Comparison of ENCODE assay signal across 10 cellular contexts in the genomic region with DNA sequence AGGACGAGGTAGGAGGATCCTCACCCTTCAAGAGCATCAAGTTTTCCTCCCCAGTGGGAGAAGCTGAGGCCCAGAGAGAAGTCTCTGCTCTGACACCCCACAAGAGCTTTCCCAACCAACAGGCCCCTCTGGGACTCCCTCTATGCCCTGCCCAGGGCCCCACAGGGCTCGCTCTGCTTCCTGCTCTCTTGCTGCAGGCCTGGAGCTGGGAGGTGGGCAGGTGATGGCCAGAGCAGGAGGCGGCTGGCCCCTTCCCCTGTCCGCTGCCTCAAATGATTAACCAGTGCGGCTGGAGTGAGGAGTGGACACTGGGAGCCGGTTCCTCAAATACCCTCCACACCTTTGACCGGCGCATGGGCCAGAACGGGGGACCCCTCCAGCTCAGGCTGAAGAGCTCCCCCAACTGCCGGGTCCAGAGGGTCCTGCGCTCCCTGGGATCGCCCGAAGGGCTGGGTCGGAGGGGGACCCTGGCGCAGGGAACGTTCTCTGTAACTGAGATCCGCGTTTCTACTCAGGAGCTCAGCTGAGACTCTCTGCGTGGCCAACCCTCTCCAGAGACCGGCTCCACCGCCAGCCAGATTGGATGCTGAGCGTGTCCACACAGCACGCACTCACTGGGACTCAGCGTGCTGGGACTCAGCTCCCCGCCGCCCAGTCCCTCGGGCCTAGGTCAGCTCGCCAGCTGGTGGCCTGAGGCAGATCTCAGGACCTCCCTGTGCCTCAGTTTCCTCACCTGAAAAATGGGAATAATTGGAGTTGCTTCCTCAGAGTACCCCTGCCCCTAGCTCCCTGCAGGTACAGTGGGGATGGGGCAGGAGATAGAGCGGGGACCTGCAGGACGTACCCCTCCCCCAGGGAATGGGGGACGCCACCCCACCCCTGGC. TPM values are rescaled to one million over a fixed set of nuclear protein-coding genes. Genes with fewer than 3 reads are reported as not detected.
A peak's percentile ranks its signal among the peaks of the same experiment; 100 is the strongest.
DNase-seq lines count a peak whose midpoint lies in the region; ATAC-seq and TF ChIP-seq lines count a peak whose summit lies in the region.
"Had no signal": no experiment of that assay in that cellular context is flagged by ENCODE, and none has a peak within 500 bp of the region (broad histone marks: within the 10 kb centered on the region; RNA-seq: fewer than 3 reads in every experiment).

No MANE protein-coding gene starts in this region.

- peak overlapping the region in 2 of 3 experiments; percentile 23 to 27 for H3K4me3 ChIP-seq in mammary epithelial cell (replicated peaks in 1 of 3; ENCODE audit: insufficient read depth in 1 of 3, low read depth in 2 of 3, low read length in 3 of 3)
- H3K4me3 ChIP-seq: psoas muscle had no signal

- H4K20me1 ChIP-seq in mammary epithelial cell (ENCODE audit: insufficient read depth, low read length): no peaks in the 10 kb centered on the region

- H3K9ac ChIP-seq in mammary epithelial cell (ENCODE audit: insufficient read depth, low read length): peak overlapping the region; percentile 66

- peak overlapping the region in 1 of 10 donors; percentile 37 for H3K27ac Mint-ChIP-seq in naive thymus-derived CD8-positive, alpha-beta T cell
- H3K27ac Mint-ChIP-seq in CD14-positive monocyte: no peak overlapping the region

- peaks cover 17 to 64% (median 23%) of the 10 kb centered on the region in 5 donors for H3K27me3 Mint-ChIP-seq in naive thymus-derived CD8-positive, alpha-beta T cell
- H3K27me3 Mint-ChIP-seq in CD14-positive monocyte (ENCODE audit: low read depth in 3 of 3): peaks cover 52 to 90% (median 81%) of the 10 kb centered on the region in 3 donors

- H3K9me3 ChIP-seq in mammary epithelial cell (replicated peaks; ENCODE audit: insufficient read depth, low read length): no peaks in the 10 kb centered on the region
- H3K9me3 ChIP-seq: psoas muscle had no signal

- POLR2A ChIA-PET in naive thymus-derived CD8-positive, alpha-beta T cell (lab: Charles Lee): interaction anchor here (0.6 kb wide), 1 partner anchor 35 kb away, joined by 3 read pairs; no protein-coding TSS in a partner anchor

- CTCF ChIA-PET in mammary epithelial cell (lab: Charles Lee; ENCODE audit: low non-redundant PET): interaction anchor here (0.9 kb wide), 1 partner anchor 20 kb away, joined by 4 read pairs; no protein-coding TSS in a partner anchor

- no peaks in the 10 kb centered on the region for H3K36me3 ChIP-seq in mammary epithelial cell (ENCODE audit: insufficient read depth, low read length)

- H3K36me3 Mint-ChIP-seq in naive thymus-derived CD8-positive, alpha-beta T cell: no peaks in the 10 kb centered on the region
- H3K36me3 Mint-ChIP-seq in CD14-positive monocyte: peaks cover 0 to 5% of the 10 kb centered on the region in 2 donors

- no peak for TF ChIP-seq CTCF in mammary epithelial cell (conservative IDR thresholded peaks at IDR 0.05 in 1 of 2, IDR thresholded peaks at IDR 0.05 in 1 of 2; ENCODE audit: extremely low read depth in 1 of 2, insufficient read depth in 1 of 2, low read depth in 1 of 2, low read length in 2 of 2)
- TF ChIP-seq CTCF in CD14-positive monocyte (IDR thresholded peaks at IDR 0.05): no peak

- H3K27me3 ChIP-seq in mammary epithelial cell (ENCODE audit: insufficient read depth, low read length): peaks cover 13% of the 10 kb centered on the region

- H3K27ac ChIP-seq in mammary epithelial cell (ENCODE audit: insufficient read depth, low read depth, low read length): peak overlapping the region; percentile 87
- H3K27ac ChIP-seq: psoas muscle had no signal

- dilution Hi-C loops in mammary epithelial cell (cut with HindIII; ENCODE audit: low sequenced_read_pairs): no loop called here

- H3K4me1 Mint-ChIP-seq in naive thymus-derived CD8-positive, alpha-beta T cell: peaks cover 8 to 21% (median 19%) of the 10 kb centered on the region in 4 donors
- H3K4me1 Mint-ChIP-seq in CD14-positive monocyte: peaks cover 10% of the 10 kb centered on the region

- H3K4me3 Mint-ChIP-seq in naive thymus-derived CD8-positive, alpha-beta T cell: no peak overlapping the region
- H3K4me3 Mint-ChIP-seq in CD14-positive monocyte: peak overlapping the region in 1 of 2 donors; percentile 62

- no peak for TF ChIP-seq RAD21 in Ishikawa (IDR thresholded peaks at IDR 0.05; ENCODE audit: low read depth)

- BruUV-seq in mammary epithelial cell (replicated peaks; lab: Mats Ljungman, UMichigan): TSS peak; percentile 59

- peak overlapping the region; percentile 61 for H2AFZ ChIP-seq in mammary epithelial cell (ENCODE audit: low read depth, low read length)

- intact Hi-C loops in mammary epithelial cell (cut with micrococcal nuclease) (loop anchor here (1.0 to 10.0 kb wide), 4 partner anchors 21 to 798 kb away; no protein-coding TSS in a partner anchor), CD14-positive monocyte (cut with micrococcal nuclease) (no loop called here)

- in situ Hi-C loops in mammary epithelial cell (cut with MboI; ENCODE audit: low sequenced_read_pairs in 2 of 2): no loop called here

- H3K9me3 Mint-ChIP-seq in naive thymus-derived CD8-positive, alpha-beta T cell: peaks cover 0 to 2% (median 0%) of the 10 kb centered on the region in 9 donors
- H3K9me3 Mint-ChIP-seq in CD14-positive monocyte: peaks cover 0 to 25% (median 13%) of the 10 kb centered on the region in 7 donors

- peak; percentile 33 to 51 for ATAC-seq in naive thymus-derived CD8-positive, alpha-beta T cell
- ATAC-seq in GM21447 (IDR thresholded peaks at IDR 0.05; ENCODE audit: unreplicated experiment): no peak
- ATAC-seq: psoas muscle had no signal

- 10% methylated on average over 24 of the region's 31 CpGs for WGBS in mammary epithelial cell (ENCODE audit: low coverage, missing lambda C conversion rate)

- no peak for TF ChIP-seq EP300 in Ishikawa (IDR thresholded peaks at IDR 0.05; ENCODE audit: borderline replicate concordance)

- peak overlapping the region; percentile 84 for H3K4me2 ChIP-seq in mammary epithelial cell (ENCODE audit: insufficient read depth, low read depth, low read length)

- DNase-seq in GM03348 (ENCODE audit: low spot score) (peak; percentile 57), mammary epithelial cell (peak; percentile 79), NCI-H524 treated with DMSO at 0.1 percent for 48 hours (lab: John Stamatoyannopoulos, UW) (no peak), CD14-positive monocyte (ENCODE audit: low spot score) (no peak)
- no peak for DNase-seq in naive thymus-derived CD8-positive, alpha-beta T cell
- DNase-seq: NCI-H1694 treated with DMSO at 0.1 percent for 48 hours, psoas muscle had no signal

- no peaks in the 10 kb centered on the region for H3K79me2 ChIP-seq in mammary epithelial cell (ENCODE audit: insufficient read depth, low read length)

- H3K4me1 ChIP-seq in mammary epithelial cell (ENCODE audit: insufficient read depth, low read length): peaks cover 37% of the 10 kb centered on the region

TF ChIP-seq in Ishikawa, 13 proteins besides CTCF, POLR2A, EP300 and RAD21:
- TF ChIP-seq, protein P1, sequence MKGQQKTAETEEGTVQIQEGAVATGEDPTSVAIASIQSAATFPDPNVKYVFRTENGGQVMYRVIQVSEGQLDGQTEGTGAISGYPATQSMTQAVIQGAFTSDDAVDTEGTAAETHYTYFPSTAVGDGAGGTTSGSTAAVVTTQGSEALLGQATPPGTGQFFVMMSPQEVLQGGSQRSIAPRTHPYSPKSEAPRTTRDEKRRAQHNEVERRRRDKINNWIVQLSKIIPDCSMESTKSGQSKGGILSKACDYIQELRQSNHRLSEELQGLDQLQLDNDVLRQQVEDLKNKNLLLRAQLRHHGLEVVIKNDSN (IDR thresholded peaks at IDR 0.05): no peak
- TF ChIP-seq FOXM1 (IDR thresholded peaks at IDR 0.05; ENCODE audit: borderline replicate concordance, low read depth) (no peak), TEAD4 (IDR thresholded peaks at IDR 0.05) (no peak), ZBTB7A (IDR thresholded peaks at IDR 0.05; ENCODE audit: low read depth) (peak; percentile 53; the same call in 1 of the 2 replicates), CREB1 (IDR thresholded peaks at IDR 0.05; ENCODE audit: low read depth) (no peak), EGR1 (IDR thresholded peaks at IDR 0.05) (no peak), NFIC (IDR thresholded peaks at IDR 0.05) (no peak)

RNA-seq across cellular contexts. Expression of gene ONECUT3, which starts 6.7 kb away (rescaled TPM):
- total RNA-seq in mammary epithelial cell: under 1 TPM in 1 of 2 donors, not detected in 1; 0.09 TPM
- 0.01 TPM for polyA plus RNA-seq in mammary epithelial cell
- not detected for polyA minus RNA-seq in mammary epithelial cell
- total RNA-seq in naive thymus-derived CD8-positive, alpha-beta T cell: not detected
- not detected for polyA plus RNA-seq in naive thymus-derived CD8-positive, alpha-beta T cell
- polyA plus RNA-seq in CD14-positive monocyte: not detected
- total RNA-seq: dermis microvascular lymphatic vessel endothelial cell, psoas muscle had no signal
- polyA plus RNA-seq: psoas muscle had no signal

Comparison
In these comparisons a context has a peak if more than half of its experiments do, and no peak if none do; other contexts are left out.
1. DNase-seq: peak in GM03348 (single experiment) and mammary epithelial cell (single experiment); none in naive thymus-derived CD8-positive, alpha-beta T cell (0 of 10), NCI-H524 treated with DMSO at 0.1 percent for 48 hours (single experiment) and CD14-positive monocyte (single experiment).